In the genomic region with DNA sequence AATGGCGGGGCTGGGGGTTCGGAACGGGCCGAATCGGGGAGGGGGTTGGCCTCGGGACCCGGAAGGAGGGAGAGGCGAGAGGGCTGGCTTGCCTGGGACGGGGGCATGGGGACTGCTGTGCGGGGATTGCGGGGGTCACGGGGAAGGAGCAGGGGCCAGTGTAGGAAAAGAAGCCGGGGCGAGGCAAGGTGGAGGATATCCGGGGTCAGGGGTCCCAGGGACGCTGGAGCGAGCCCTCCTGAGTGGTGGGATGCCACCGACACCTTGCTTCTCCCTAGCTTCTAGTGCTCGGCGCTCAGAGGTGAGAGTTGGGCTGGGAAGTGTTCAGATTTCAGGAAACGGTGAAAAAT, we compare ENCODE assay signal across 8 cellular contexts. TPM values are rescaled to one million over a fixed set of nuclear protein-coding genes. Genes with fewer than 3 reads are reported as not detected.
DNase-seq lines count a peak whose midpoint lies in the region; ATAC-seq and TF ChIP-seq lines count a peak whose summit lies in the region.

No MANE protein-coding gene starts in this region.

- peak overlapping the region; percentile 63 for H2AFZ ChIP-seq in fibroblast of lung (ENCODE audit: low read length)

- H3K4me3 ChIP-seq in GM08714 (ENCODE audit: low read length) (peak overlapping the region; percentile 57; the same call in 1 of the 2 replicates), fibroblast of lung (replicated peaks in 1 of 4; ENCODE audit: control extremely low read depth in 1 of 4, insufficient read depth in 1 of 4, low read depth in 3 of 4, low read length in 4 of 4) (peak overlapping the region; percentile 40 to 67 (median 60)), psoas muscle (peak overlapping the region; percentile 92)

- peak overlapping the region; percentile 85 for H3K4me2 ChIP-seq in fibroblast of lung (ENCODE audit: extremely low read depth, insufficient read depth, low read length)

- POLR2A ChIA-PET in RWPE1 (lab: Yijun Ruan, JAX; ENCODE audit: low non-redundant PET), result no interaction called here

- no peaks in the 10 kb centered on the region for H4K20me1 ChIP-seq in fibroblast of lung (ENCODE audit: control insufficient read depth, extremely low read depth, insufficient read depth, low read length)

- H3K4me1 ChIP-seq in fibroblast of lung (ENCODE audit: control insufficient read depth, extremely low read depth, insufficient read depth, low read length) (no peaks in the 10 kb centered on the region), psoas muscle (peaks cover 27% of the 10 kb centered on the region)

- TF ChIP-seq CTCF in RWPE1 (conservative IDR thresholded peaks at IDR 0.05; ENCODE audit: low read depth) (no peak), fibroblast of lung (conservative IDR thresholded peaks at IDR 0.05 in 1 of 2, IDR thresholded peaks at IDR 0.05 in 1 of 2; ENCODE audit: low read depth in 1 of 2, low read length in 2 of 2) (no peak), psoas muscle (IDR thresholded peaks at IDR 0.05) (no peak)

- H3K79me2 ChIP-seq in fibroblast of lung (ENCODE audit: control insufficient read depth, insufficient read depth, low read length), result no peaks in the 10 kb centered on the region

- intact Hi-C loops in psoas muscle (cut with DNase I), result no loop called here

- WGBS in psoas muscle, 3 donors, result 3 to 4% (median 4%) methylated on average over 19 to 21 of the region's 21 CpGs

- H3K27me3 ChIP-seq in fibroblast of lung (ENCODE audit: control insufficient read depth, insufficient read depth, low read length), result peaks cover 21% of the 10 kb centered on the region
- H3K27me3 ChIP-seq in psoas muscle (ENCODE audit: insufficient read depth in 3 of 3, low read length in 2 of 3), result no peaks in the 10 kb centered on the region

- DNase-seq in RWPE1 (ENCODE audit: low spot score), result no peak
- DNase-seq in fibroblast of lung (ENCODE audit: low read depth in 2 of 2), result no peak
- no peak for DNase-seq in psoas muscle
- no peak for DNase-seq in hypothalamus (lab: John Stamatoyannopoulos, UW)
- no peak for DNase-seq in DMS 273 (lab: John Stamatoyannopoulos, UW; ENCODE audit: unreplicated experiment)
- DNase-seq in activated CD8-positive, alpha-beta memory T cell treated with anti-CD3 and anti-CD28 coated beads, Interleukin-2, amount 50 U/mL, for 4 hours, result no peak

- H3K9me3 ChIP-seq in fibroblast of lung (ENCODE audit: control insufficient read depth, insufficient read depth, low read depth, low read length) (no peaks in the 10 kb centered on the region), psoas muscle (no peaks in the 10 kb centered on the region)

- H3K36me3 ChIP-seq in fibroblast of lung (ENCODE audit: control insufficient read depth, insufficient read depth, low read length), result no peaks in the 10 kb centered on the region
- H3K36me3 ChIP-seq in psoas muscle (ENCODE audit: insufficient read depth in 1 of 2, low read depth in 1 of 2), result no peaks in the 10 kb centered on the region

- peak in 1 of 4 donors; percentile 1 for ATAC-seq in psoas muscle
- ATAC-seq in HG03108 (IDR thresholded peaks at IDR 0.05; ENCODE audit: unreplicated experiment), result no peak

- peak overlapping the region; percentile 18 for H3K9ac ChIP-seq in fibroblast of lung (ENCODE audit: insufficient read depth, low read length)

- H3K27ac ChIP-seq in RWPE1 (peak overlapping the region; percentile 38; the same call in 1 of the 2 replicates), fibroblast of lung (ENCODE audit: insufficient read depth, low read length) (no peak overlapping the region), psoas muscle (no peak overlapping the region)

- CTCF ChIA-PET in RWPE1 (lab: Yijun Ruan, JAX), result interaction anchor here (0.7 to 1.9 kb wide), 2 partner anchors 81 to 138 kb away, joined by 3 to 8 read pairs; no protein-coding TSS in a partner anchor

RNA-seq across cellular contexts. Expression of gene GDPD5, which starts 0.4 kb away (rescaled TPM):
- total RNA-seq in fibroblast of lung (2.5 and 3.3 TPM in 2 replicates), psoas muscle (10 to 100 TPM; 10.3 to 16.5 (median 12.7) TPM)
- polyA plus RNA-seq in fibroblast of lung (2.0 and 3.1 TPM in 2 replicates), psoas muscle (10 to 100 TPM in 1 of 3 donors, 1 to 10 TPM in 2; 2.7 to 13.1 (median 6.4) TPM)
- polyA plus RNA-seq in fibroblast of lung (2012), result 4.1 and 5.3 TPM in 2 replicates
- polyA minus RNA-seq in fibroblast of lung (ENCODE audit: low replicate concordance), result 18.1 and 21.0 TPM in 2 replicates

RNA-seq across cellular contexts. Expression of gene SERPINH1, which starts 35.9 kb away (rescaled TPM):
- total RNA-seq in fibroblast of lung (750 and 828 TPM in 2 replicates), psoas muscle (10 to 100 TPM; 27.7 to 43.3 (median 31.3) TPM)
- polyA plus RNA-seq in fibroblast of lung (373 and 491 TPM in 2 replicates), psoas muscle (10 to 100 TPM; 11.6 to 29.8 (median 15.6) TPM)
- polyA plus RNA-seq in fibroblast of lung (2012), result 777 and 1,001 TPM in 2 replicates
- polyA minus RNA-seq in fibroblast of lung (ENCODE audit: low replicate concordance), result 802 and 1,363 TPM in 2 replicates

Comparison
In these comparisons a context has a peak if more than half of its experiments do, and no peak if none do; other contexts are left out.
1. RNA of gene SERPINH1, which starts 35.9 kb away (total RNA-seq): 750 to 828 TPM in fibroblast of lung; 27.7 to 43.3 TPM in psoas muscle; every median in the first group is over 10 times any median in the second.
2. Peak in every context shown above with its lines, with median percentiles within 50 percentile points of each other: H3K4me3 ChIP-seq.